In the genomic region with DNA sequence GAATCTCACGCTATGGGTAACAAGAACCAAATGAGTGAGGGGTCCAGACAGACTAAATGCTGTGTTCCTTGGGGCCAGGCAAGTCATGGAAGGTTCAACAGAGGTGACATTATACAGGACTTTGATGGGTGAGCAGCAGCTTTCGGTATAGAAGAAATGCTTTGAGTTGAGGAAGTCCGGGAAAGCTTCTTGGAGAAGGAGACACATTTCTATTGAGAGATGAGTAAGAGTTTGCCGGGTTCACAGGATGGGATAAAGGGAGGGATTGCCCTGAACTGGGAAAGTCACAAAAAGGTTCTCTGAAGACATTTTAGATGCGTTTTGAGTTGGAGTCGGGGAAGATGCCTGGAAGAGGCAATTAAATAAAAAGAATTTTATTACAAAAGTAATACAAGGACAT, we compare ENCODE assay signal across 1 cellular context.
TF ChIP-seq lines count a peak whose summit lies in the region.

No MANE protein-coding gene starts in this region.

TF ChIP-seq in H1, 55 proteins besides CTCF, POLR2A, EP300 and RAD21:
- TF ChIP-seq RXRA (IDR thresholded peaks at IDR 0.05; ENCODE audit: insufficient read depth, low read depth, low read length) (no peak), CREB1 (IDR thresholded peaks at IDR 0.05) (no peak), EZH2 (IDR thresholded peaks at IDR 0.05; ENCODE audit: low read depth, low read length, severe bottlenecking) (no peak), NANOG (IDR thresholded peaks at IDR 0.05; ENCODE audit: insufficient read depth, low read depth, low read length, poor library complexity, severe bottlenecking) (no peak), RFX5 (IDR thresholded peaks at IDR 0.05; ENCODE audit: borderline replicate concordance, low read depth, low read length) (no peak), SUZ12 (IDR thresholded peaks at IDR 0.05; ENCODE audit: low read length) (no peak), HDAC2 (IDR thresholded peaks at IDR 0.05; ENCODE audit: borderline replicate concordance in 1 of 2, low read depth in 2 of 2, low read length in 2 of 2) (no peak), RNF2 (IDR thresholded peaks at IDR 0.05; ENCODE audit: borderline replicate concordance, low read depth, low read length, missing control alignments, poor library complexity, severe bottlenecking) (no peak)
